Comparison of ENCODE assay signal across 7 cellular contexts in genomic region chr1:24070821-24071393, GRCh38. TPM values are rescaled to one million over a fixed set of nuclear protein-coding genes. Genes with fewer than 3 reads are reported as not detected.
DNase-seq lines count a peak whose midpoint lies in the region; ATAC-seq and TF ChIP-seq lines count a peak whose summit lies in the region.

No MANE protein-coding gene starts in this region.

- in situ Hi-C loops in GM13977 (cut with MboI; ENCODE audit: low pct_unique_long_range_greater_than_20kb, low sequenced_read_pairs, unreplicated experiment) = no loop called here

- intact Hi-C loops in ascending aorta (cut with DNase I) = loop anchor here (1.0 to 5.0 kb wide), 2 partner anchors 41 to 321 kb away; partner anchors contain the start of gene MYOM3

- no peak for ATAC-seq in HG02970 (IDR thresholded peaks at IDR 0.05; ENCODE audit: low FRiP score, unreplicated experiment)

- H3K27me3 ChIP-seq in ascending aorta = no peaks in the 10 kb centered on the region

- DNase-seq in GM13977 (ENCODE audit: low spot score) (peak; percentile 90), NCI-H1694 treated with DMSO at 0.1 percent for 48 hours (lab: John Stamatoyannopoulos, UW) (peak; percentile 65), T-helper 22 cell (ENCODE audit: low read depth) (peak; percentile 12), ascending aorta (ENCODE audit: low spot score in 2 of 2) (peak in 1 of 2 donors; percentile 87), hypothalamus (lab: John Stamatoyannopoulos, UW) (peak in 46 of 51 donors; percentile 2 to 74 (median 38)), skeletal muscle cell (ENCODE audit: low read depth) (peak; percentile 25)

- no peak overlapping the region for H3K4me3 ChIP-seq in ascending aorta
- no peak overlapping the region for H3K4me3 ChIP-seq in skeletal muscle cell (ENCODE audit: low read depth, low read length)

- no peaks in the 10 kb centered on the region for H3K36me3 ChIP-seq in ascending aorta

- no peak overlapping the region for H3K27ac ChIP-seq in ascending aorta

- no peaks in the 10 kb centered on the region for H3K9me3 ChIP-seq in ascending aorta

- TF ChIP-seq CTCF in GM13977 (IDR thresholded peaks at IDR 0.05; ENCODE audit: extremely low read depth, insufficient read depth, missing control alignments) (peak; percentile 90), ascending aorta (IDR thresholded peaks at IDR 0.05) (peak; percentile 80 to 95 (median 85))

- H3K4me1 ChIP-seq in ascending aorta = no peaks in the 10 kb centered on the region

RNA-seq across cellular contexts. Expression of gene MYOM3, which starts 41.0 kb away (rescaled TPM):
- total RNA-seq in ascending aorta = 1.2 TPM
